ENCODE assay signal across 6 cellular contexts in genomic region chr2:239485622-239486021, GRCh38.
"Had no signal": no experiment of that assay in that cellular context is flagged by ENCODE, and none has a peak within 500 bp of the region (broad histone marks: within the 10 kb centered on the region; RNA-seq: fewer than 3 reads in every experiment).

No MANE protein-coding gene starts in this region.

- FAIRE-seq: HepG2, HTR-8/SVneo, K562 had no signal

- ATAC-seq: HepG2, K562 had no signal

- H3K4me3 ChIP-seq: K562 had no signal

- H3K9me3 Mint-ChIP-seq: IgD-negative memory B cell had no signal

- H3K4me3 Mint-ChIP-seq: IgD-negative memory B cell had no signal

- H3K36me3 Mint-ChIP-seq: IgD-negative memory B cell had no signal

- DNase-seq: IMR-90 had no signal

- H3K27ac ChIP-seq: HL-60 had no signal

- H3K27ac Mint-ChIP-seq: IgD-negative memory B cell had no signal
